ENCODE assay signal across 1 cellular context in the genomic region with DNA sequence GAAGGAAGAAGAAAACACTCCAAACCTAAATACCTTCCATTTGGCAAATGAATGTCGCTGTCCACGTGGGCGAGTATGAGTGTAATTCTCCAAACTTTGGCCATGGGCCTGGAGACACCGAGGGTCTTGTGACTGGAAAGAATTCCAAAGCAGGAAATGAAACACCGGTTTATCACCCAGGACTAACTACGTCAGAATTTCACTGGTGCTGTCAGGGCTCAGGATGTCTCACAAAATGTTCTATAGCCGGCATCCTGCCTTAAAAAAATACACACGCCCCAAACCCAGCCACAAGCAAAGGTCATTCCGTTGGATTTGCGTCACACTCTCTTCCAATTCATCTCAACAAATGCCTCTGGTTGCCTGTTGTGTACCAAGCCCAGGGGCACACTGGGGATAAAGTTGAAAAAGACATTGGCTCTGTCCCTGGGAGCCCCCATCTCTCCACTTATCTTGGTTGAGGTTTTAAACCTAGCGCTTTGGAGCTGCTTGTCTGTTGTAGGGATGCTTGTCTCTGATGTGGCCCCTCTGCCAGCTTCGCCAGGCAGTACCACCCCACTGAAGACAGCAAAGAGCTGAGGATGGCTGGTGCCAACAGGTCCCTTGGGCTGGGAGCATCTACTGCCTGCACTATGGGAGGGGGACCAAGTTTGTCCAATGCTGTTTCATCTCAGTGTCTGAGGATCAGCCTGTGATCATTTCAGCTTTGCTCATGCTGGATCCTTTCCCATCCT.
A peak's percentile ranks its signal among the peaks of the same experiment; 100 is the strongest.
TF ChIP-seq lines count a peak whose summit lies in the region.

No MANE protein-coding gene starts in this region.

TF ChIP-seq in SK-N-SH, 30 proteins besides CTCF, POLR2A, EP300 and RAD21 (continued from another document):
- TF ChIP-seq NFIC (IDR thresholded peaks at IDR 0.05; ENCODE audit: borderline replicate concordance) (peak; percentile 58; the same call in 1 of the 2 replicates), TCF12 (IDR thresholded peaks at IDR 0.05) (peak; percentile 58)
